2 cellular contexts compared by ENCODE assay signal in genomic region chr2:219171231-219171651, GRCh38.
TF ChIP-seq lines count a peak whose summit lies in the region.

No MANE protein-coding gene starts in this region.

TF ChIP-seq in Ishikawa, 13 proteins besides CTCF, POLR2A, EP300 and RAD21:
- no peak for TF ChIP-seq USF1 (IDR thresholded peaks at IDR 0.05)
- TF ChIP-seq YY1 (IDR thresholded peaks at IDR 0.05; ENCODE audit: low read depth) = no peak
- no peak for TF ChIP-seq ZBTB7A (IDR thresholded peaks at IDR 0.05; ENCODE audit: low read depth)
- TF ChIP-seq REST (IDR thresholded peaks at IDR 0.05; ENCODE audit: low read depth) = no peak
- TF ChIP-seq TEAD4 (IDR thresholded peaks at IDR 0.05) = no peak
- TF ChIP-seq CREB1 (IDR thresholded peaks at IDR 0.05; ENCODE audit: low read depth) = no peak
- no peak for TF ChIP-seq TAF1 (IDR thresholded peaks at IDR 0.05; ENCODE audit: low read depth)
- no peak for TF ChIP-seq NFIC (IDR thresholded peaks at IDR 0.05)
- no peak for TF ChIP-seq TCF12 (IDR thresholded peaks at IDR 0.05; ENCODE audit: low read depth)
- TF ChIP-seq MAX (IDR thresholded peaks at IDR 0.05) = no peak
- no peak for TF ChIP-seq FOXM1 (IDR thresholded peaks at IDR 0.05; ENCODE audit: borderline replicate concordance, low read depth)
- TF ChIP-seq CEBPB (IDR thresholded peaks at IDR 0.05) = no peak
- TF ChIP-seq EGR1 (IDR thresholded peaks at IDR 0.05) = no peak

TF ChIP-seq in H1, 55 proteins besides CTCF, POLR2A, EP300 and RAD21:
- TF ChIP-seq MAX (IDR thresholded peaks at IDR 0.05) (0 out of 2 replicates have a peak, but pooled peaks have one; percentile 31), RBBP5 (IDR thresholded peaks at IDR 0.05; ENCODE audit: borderline replicate concordance, low read depth, low read length) (no peak), SP1 (IDR thresholded peaks at IDR 0.05; ENCODE audit: low read depth, low read length) (no peak), SIX5 (IDR thresholded peaks at IDR 0.05; ENCODE audit: low read depth, low read length) (no peak), CREB1 (IDR thresholded peaks at IDR 0.05) (no peak), YY1 (IDR thresholded peaks at IDR 0.05; ENCODE audit: low read depth, low read length) (no peak), SIN3A (conservative IDR thresholded peaks at IDR 0.05 in 1 of 2, IDR thresholded peaks at IDR 0.05 in 1 of 2; ENCODE audit: low read depth in 1 of 2, low read length in 2 of 2) (peak in 1 of 2 experiments; percentile 34; a peak in 1 of 4 replicates), JUND (IDR thresholded peaks at IDR 0.05; ENCODE audit: low read length) (no peak), USF2 (IDR thresholded peaks at IDR 0.05; ENCODE audit: low read length) (peak; percentile 21; the same call in 1 of the 2 replicates)
